In genomic region chr22:35860087-35860733, GRCh38 we compare ENCODE assay signal across 1 cellular context.
TF ChIP-seq lines count a peak whose summit lies in the region.

No MANE protein-coding gene starts in this region.

TF ChIP-seq in SK-N-SH treated with all-trans-retinoic acid at 6 μM for 48 hours, 23 proteins besides CTCF, POLR2A, EP300 and RAD21 (continued from another document):
- TF ChIP-seq, protein P1, sequence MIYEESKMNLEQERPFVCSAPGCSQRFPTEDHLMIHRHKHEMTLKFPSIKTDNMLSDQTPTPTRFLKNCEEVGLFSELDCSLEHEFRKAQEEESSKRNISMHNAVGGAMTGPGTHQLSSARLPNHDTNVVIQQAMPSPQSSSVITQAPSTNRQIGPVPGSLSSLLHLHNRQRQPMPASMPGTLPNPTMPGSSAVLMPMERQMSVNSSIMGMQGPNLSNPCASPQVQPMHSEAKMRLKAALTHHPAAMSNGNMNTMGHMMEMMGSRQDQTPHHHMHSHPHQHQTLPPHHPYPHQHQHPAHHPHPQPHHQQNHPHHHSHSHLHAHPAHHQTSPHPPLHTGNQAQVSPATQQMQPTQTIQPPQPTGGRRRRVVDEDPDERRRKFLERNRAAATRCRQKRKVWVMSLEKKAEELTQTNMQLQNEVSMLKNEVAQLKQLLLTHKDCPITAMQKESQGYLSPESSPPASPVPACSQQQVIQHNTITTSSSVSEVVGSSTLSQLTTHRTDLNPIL (CRISPR knock-in tag; IDR thresholded peaks at IDR 0.05; ENCODE audit: low read depth): no peak
